In genomic region chr5:151682240-151682639, GRCh38 we compare ENCODE assay signal across 13 cellular contexts. TPM values are rescaled to one million over a fixed set of nuclear protein-coding genes. Genes with fewer than 3 reads are reported as not detected.
DNase-seq lines count a peak whose midpoint lies in the region; ATAC-seq and TF ChIP-seq lines count a peak whose summit lies in the region.
"Had no signal": no experiment of that assay in that cellular context is flagged by ENCODE, and none has a peak within 500 bp of the region (broad histone marks: within the 10 kb centered on the region; RNA-seq: fewer than 3 reads in every experiment).

No MANE protein-coding gene starts in this region.

- H3K18ac ChIP-seq in IMR-90 (ENCODE audit: low read depth, low read length), result no peak overlapping the region

- no peak overlapping the region for H4K91ac ChIP-seq in IMR-90 (ENCODE audit: insufficient read depth, low read depth, low read length)

- H3K4me1 Mint-ChIP-seq in chondrocyte (ENCODE audit: low read depth), result peaks cover 73% of the 10 kb centered on the region

- H3K4me1 ChIP-seq in IMR-90 (ENCODE audit: control insufficient read depth, insufficient read depth, low read length) (peaks cover 47% of the 10 kb centered on the region), mesodermal cell (ENCODE audit: control insufficient read depth, insufficient read depth, low read length, poor library complexity, severe bottlenecking) (peaks cover 69% of the 10 kb centered on the region), tibial artery (peaks cover 0 to 79% (median 65%) of the 10 kb centered on the region in 4 donors)

- H3K14ac ChIP-seq in IMR-90 (replicated peaks; ENCODE audit: low read depth, low read length), result peak overlapping the region; percentile 76

- no peak overlapping the region; the same call in 1 of the 2 replicates for H2AK5ac ChIP-seq in IMR-90 (ENCODE audit: low read depth, low read length)

- peaks cover 60% of the 10 kb centered on the region for H3K36me3 Mint-ChIP-seq in chondrocyte (ENCODE audit: low read depth)

- peak overlapping the region; percentile 11; the same call in 1 of the 2 replicates for H3K9ac ChIP-seq in IMR-90 (ENCODE audit: low read depth, low read length)

- in situ Hi-C loops in IMR-90 (cut with MboI; ENCODE audit: low sequenced_read_pairs), result no loop called here

- H3K4me3 Mint-ChIP-seq in chondrocyte (ENCODE audit: unreplicated experiment), result peak overlapping the region; percentile 96

- peak overlapping the region; percentile 73 for H3K4me2 ChIP-seq in IMR-90 (ENCODE audit: low read depth, low read length)

- H3K27ac ChIP-seq in IMR-90 (ENCODE audit: insufficient read depth, low read length), result peak overlapping the region; percentile 46; the same call in 1 of the 2 replicates
- H3K27ac ChIP-seq in mesodermal cell (ENCODE audit: low read depth, low read length, severe bottlenecking), result peak overlapping the region; percentile 41
- peak overlapping the region; percentile 89 to 91 for H3K27ac ChIP-seq in tibial artery
- H3K27ac ChIP-seq: foreskin keratinocyte had no signal

- H2BK5ac ChIP-seq in IMR-90 (ENCODE audit: low read depth, low read length, poor library complexity, severe bottlenecking), result peak overlapping the region; percentile 49

- no peak overlapping the region for H3K56ac ChIP-seq in IMR-90 (ENCODE audit: extremely low read depth, insufficient read depth, low read length)

- H3K9me3 ChIP-seq in IMR-90 (ENCODE audit: control insufficient read depth, insufficient read depth, low read length) (no peaks in the 10 kb centered on the region), mesodermal cell (ENCODE audit: control insufficient read depth, low read length) (no peaks in the 10 kb centered on the region), tibial artery (no peaks in the 10 kb centered on the region)
- H3K9me3 ChIP-seq: Caco-2, MG63 had no signal

- WGBS in IMR-90 (ENCODE audit: extremely low coverage in 2 of 2, insufficient read length in 1 of 2), 2 experiments, result 100% methylated on average over 1 of the region's 6 CpGs; no CpG with 5 or more reads in 1 of the 2 experiments
- 83 to 85% methylated on average over 5 to 6 of the region's 6 CpGs for WGBS in mesodermal cell (ENCODE audit: insufficient coverage in 2 of 2), 2 experiments

- TF ChIP-seq RAD21 in IMR-90 (IDR thresholded peaks at IDR 0.05; ENCODE audit: low read length), result no peak

- no peak for DNase-seq in IMR-90
- DNase-seq in chondrocyte (ENCODE audit: low spot score), result no peak
- peak in 1 of 2 donors; percentile 20 for DNase-seq in tibial artery
- DNase-seq in middle frontal gyrus (ENCODE audit: extremely low spot score, low spot score), result no peak
- DNase-seq in kidney tubule cell (ENCODE audit: low spot score), result no peak
- DNase-seq: activated T-cell treated with anti-CD3 and anti-CD28 coated beads, Interleukin-2, amount 50 U/mL, for 48 hours; Caco-2; MG63; NCI-H226; SHP77 had no signal

- TF ChIP-seq POLR2A in IMR-90 (IDR thresholded peaks at IDR 0.05; ENCODE audit: low read depth, low read length), result no peak; the same call in 1 of the 2 replicates

- TF ChIP-seq CTCF in IMR-90 (conservative IDR thresholded peaks at IDR 0.05; ENCODE audit: low read depth, low read length), result 0 out of 2 replicates have a peak, but pooled peaks have one; percentile 9
- TF ChIP-seq CTCF in chondrocyte (IDR thresholded peaks at IDR 0.05), result peak; percentile 48
- TF ChIP-seq CTCF in tibial artery (IDR thresholded peaks at IDR 0.05), result no peak

- peak overlapping the region; percentile 92 for H3K27ac Mint-ChIP-seq in chondrocyte (ENCODE audit: unreplicated experiment)

- peak overlapping the region in 1 of 2 experiments; percentile 7; a peak in 1 of 4 replicates for H4K8ac ChIP-seq in IMR-90 (ENCODE audit: low read depth in 2 of 2, low read length in 2 of 2)

- no peak overlapping the region for H2BK15ac ChIP-seq in IMR-90 (ENCODE audit: low read depth, low read length)

- no peak overlapping the region for H3K4ac ChIP-seq in IMR-90 (ENCODE audit: low read depth, low read length)

- dilution Hi-C loops in IMR-90 (cut with HindIII; ENCODE audit: low sequenced_read_pairs, unreplicated experiment), result no loop called here

- no peak overlapping the region for H4K5ac ChIP-seq in IMR-90 (ENCODE audit: low read depth, low read length)

- POLR2A ChIA-PET in IMR-90 (lab: Charles Lee; ENCODE audit: unreplicated experiment), result interaction anchor here (1.0 to 5.1 kb wide), 8 partner anchors 9 to 89 kb away, joined by 3 to 70 read pairs (median 14); no protein-coding TSS in a partner anchor

- H2BK120ac ChIP-seq in IMR-90 (ENCODE audit: low read depth, low read length), result no peak overlapping the region

- H2BK20ac ChIP-seq in IMR-90 (ENCODE audit: low read depth, low read length), result no peak overlapping the region

- CTCF ChIA-PET in IMR-90 (lab: Yijun Ruan, JAX), result interaction anchor here (0.6 to 4.4 kb wide), 8 partner anchors 11 to 59 kb away, joined by 3 to 36 read pairs (median 4); no protein-coding TSS in a partner anchor

- H2AK9ac ChIP-seq in IMR-90 (replicated peaks; ENCODE audit: low read depth, low read length, poor library complexity), result no peak overlapping the region

- ATAC-seq in IMR-90 (ENCODE audit: low read depth), result no peak
- no peak for ATAC-seq in HG03342 (IDR thresholded peaks at IDR 0.05; ENCODE audit: unreplicated experiment)

- H3K27me3 ChIP-seq in IMR-90 (ENCODE audit: control insufficient read depth, insufficient read depth, low read length) (no peaks in the 10 kb centered on the region), tibial artery (no peaks in the 10 kb centered on the region)
- H3K27me3 ChIP-seq: foreskin keratinocyte, MG63 had no signal

- peak overlapping the region; percentile 49 for H3K23ac ChIP-seq in IMR-90 (ENCODE audit: low read depth, low read length)

- intact Hi-C loops in IMR-90 (cut with micrococcal nuclease), result no loop called here
- intact Hi-C loops in tibial artery (cut with DNase I; ENCODE audit: low total_unique reads), result no loop called here

- peaks cover 30% of the 10 kb centered on the region for H3K9me1 ChIP-seq in IMR-90 (ENCODE audit: insufficient read depth, low read length)

- H3K4me3 ChIP-seq in IMR-90 (ENCODE audit: insufficient read depth, low read depth, low read length) (no peak overlapping the region), mesodermal cell (ENCODE audit: extremely low read depth, insufficient read depth, low read length, poor library complexity, severe bottlenecking) (no peak overlapping the region), tibial artery (peak overlapping the region; percentile 66 to 75)
- H3K4me3 ChIP-seq: MG63 had no signal

- no TSS peak for BruUV-seq in IMR-90 (replicated peaks; lab: Mats Ljungman, UMichigan)

- H3K79me1 ChIP-seq in IMR-90 (ENCODE audit: low read depth in 1 of 2, low read length in 2 of 2), result peaks cover 0 to 42% of the 10 kb centered on the region in 2 experiments; a peak in 2 of 4 replicates

- H4K20me1 ChIP-seq in IMR-90 (ENCODE audit: insufficient read depth, low read length), result peaks cover 89% of the 10 kb centered on the region

- H3K27me3 Mint-ChIP-seq in chondrocyte (ENCODE audit: low read depth), result no peaks in the 10 kb centered on the region

- no peak overlapping the region for H2AFZ ChIP-seq in IMR-90 (replicated peaks; ENCODE audit: low read length, poor library complexity)

- H3K9me3 Mint-ChIP-seq in chondrocyte (ENCODE audit: low read depth), result no peaks in the 10 kb centered on the region

- H3K36me3 ChIP-seq in IMR-90 (ENCODE audit: control insufficient read depth, insufficient read depth, low read length) (peaks cover 49% of the 10 kb centered on the region), mesodermal cell (ENCODE audit: control insufficient read depth, insufficient read depth, low read length) (peaks cover 64% of the 10 kb centered on the region), tibial artery (no peaks in the 10 kb centered on the region)

TF ChIP-seq in IMR-90, 13 proteins besides CTCF, POLR2A, EP300 and RAD21:
- TF ChIP-seq MXI1 (IDR thresholded peaks at IDR 0.05; ENCODE audit: borderline replicate concordance, low read depth, low read length) (peak; percentile 71), USF2 (IDR thresholded peaks at IDR 0.05; ENCODE audit: low read depth, low read length) (peak; percentile 7; the same call in 1 of the 2 replicates), BHLHE40 (IDR thresholded peaks at IDR 0.05; ENCODE audit: low read depth, low read length) (no peak), MAZ (IDR thresholded peaks at IDR 0.05; ENCODE audit: borderline replicate concordance, low read depth, low read length) (no peak)

RNA-seq across cellular contexts. Expression of gene SPARC, which starts 4.5 kb away (rescaled TPM):
- 1,186 and 1,450 TPM in 2 replicates for total RNA-seq in IMR-90 (2012; rRNA removed)
- 4,692 and 5,281 TPM in 2 replicates for polyA plus RNA-seq in IMR-90 (2012; rRNA removed)
- 1,755 and 1,772 TPM in 2 replicates for polyA plus RNA-seq in IMR-90 (2012; cell fraction: cytosol; rRNA removed)
- polyA plus RNA-seq in IMR-90 (2012; cell fraction: nucleus; rRNA removed; ENCODE audit: low replicate concordance), result 949 and 1,641 TPM in 2 replicates
- 19,093 to 24,474 TPM (median 24,306 TPM) in 3 replicates for total RNA-seq in chondrocyte
- polyA plus RNA-seq in mesodermal cell (2013, experiment 1 of 2), result 2,112 TPM
- 2,024 TPM for polyA plus RNA-seq in mesodermal cell (2013, experiment 2 of 2)

Comparison
In these comparisons a context has a peak if more than half of its experiments do, and no peak if none do; other contexts are left out.
1. H3K4me3 ChIP-seq: peak in tibial artery (2 of 2); none in IMR-90 (single experiment) and mesodermal cell (single experiment).
2. CTCF ChIP-seq: peak in IMR-90 (single experiment) and chondrocyte (single experiment); none in tibial artery (0 of 2).
3. RNA of gene SPARC, which starts 4.5 kb away (total RNA-seq): 19,093 to 24,474 TPM in chondrocyte; 1,186 to 1,450 TPM in IMR-90; every median in the first group is over 10 times any median in the second.
4. Peak in every context shown above with its lines, with median percentiles within 50 percentile points of each other: H3K27ac ChIP-seq.